ENCODE assay signal across 3 cellular contexts in genomic region chr14:104769324-104770071, GRCh38.
TF ChIP-seq lines count a peak whose summit lies in the region.

No MANE protein-coding gene starts in this region.

TF ChIP-seq in SK-N-SH, 30 proteins besides CTCF, POLR2A, EP300 and RAD21:
- TF ChIP-seq EZH2phosphoT487 (IDR thresholded peaks at IDR 0.05; ENCODE audit: borderline replicate concordance, low read depth) (no peak), ZBTB33 (IDR thresholded peaks at IDR 0.05; ENCODE audit: borderline replicate concordance, low read depth) (no peak), SMC3 (IDR thresholded peaks at IDR 0.05; ENCODE audit: low read depth, low read length) (no peak), RFX5 (IDR thresholded peaks at IDR 0.05; ENCODE audit: low read length) (no peak), FOXJ3 (CRISPR knock-in tag; IDR thresholded peaks at IDR 0.05) (no peak), JUND (IDR thresholded peaks at IDR 0.05) (no peak), TEAD4 (IDR thresholded peaks at IDR 0.05; ENCODE audit: borderline replicate concordance, insufficient read depth) (no peak)
- TF ChIP-seq, protein P1, sequence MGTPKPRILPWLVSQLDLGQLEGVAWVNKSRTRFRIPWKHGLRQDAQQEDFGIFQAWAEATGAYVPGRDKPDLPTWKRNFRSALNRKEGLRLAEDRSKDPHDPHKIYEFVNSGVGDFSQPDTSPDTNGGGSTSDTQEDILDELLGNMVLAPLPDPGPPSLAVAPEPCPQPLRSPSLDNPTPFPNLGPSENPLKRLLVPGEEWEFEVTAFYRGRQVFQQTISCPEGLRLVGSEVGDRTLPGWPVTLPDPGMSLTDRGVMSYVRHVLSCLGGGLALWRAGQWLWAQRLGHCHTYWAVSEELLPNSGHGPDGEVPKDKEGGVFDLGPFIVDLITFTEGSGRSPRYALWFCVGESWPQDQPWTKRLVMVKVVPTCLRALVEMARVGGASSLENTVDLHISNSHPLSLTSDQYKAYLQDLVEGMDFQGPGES (IDR thresholded peaks at IDR 0.05; ENCODE audit: low read depth, low read length): no peak
- TF ChIP-seq, protein P2, sequence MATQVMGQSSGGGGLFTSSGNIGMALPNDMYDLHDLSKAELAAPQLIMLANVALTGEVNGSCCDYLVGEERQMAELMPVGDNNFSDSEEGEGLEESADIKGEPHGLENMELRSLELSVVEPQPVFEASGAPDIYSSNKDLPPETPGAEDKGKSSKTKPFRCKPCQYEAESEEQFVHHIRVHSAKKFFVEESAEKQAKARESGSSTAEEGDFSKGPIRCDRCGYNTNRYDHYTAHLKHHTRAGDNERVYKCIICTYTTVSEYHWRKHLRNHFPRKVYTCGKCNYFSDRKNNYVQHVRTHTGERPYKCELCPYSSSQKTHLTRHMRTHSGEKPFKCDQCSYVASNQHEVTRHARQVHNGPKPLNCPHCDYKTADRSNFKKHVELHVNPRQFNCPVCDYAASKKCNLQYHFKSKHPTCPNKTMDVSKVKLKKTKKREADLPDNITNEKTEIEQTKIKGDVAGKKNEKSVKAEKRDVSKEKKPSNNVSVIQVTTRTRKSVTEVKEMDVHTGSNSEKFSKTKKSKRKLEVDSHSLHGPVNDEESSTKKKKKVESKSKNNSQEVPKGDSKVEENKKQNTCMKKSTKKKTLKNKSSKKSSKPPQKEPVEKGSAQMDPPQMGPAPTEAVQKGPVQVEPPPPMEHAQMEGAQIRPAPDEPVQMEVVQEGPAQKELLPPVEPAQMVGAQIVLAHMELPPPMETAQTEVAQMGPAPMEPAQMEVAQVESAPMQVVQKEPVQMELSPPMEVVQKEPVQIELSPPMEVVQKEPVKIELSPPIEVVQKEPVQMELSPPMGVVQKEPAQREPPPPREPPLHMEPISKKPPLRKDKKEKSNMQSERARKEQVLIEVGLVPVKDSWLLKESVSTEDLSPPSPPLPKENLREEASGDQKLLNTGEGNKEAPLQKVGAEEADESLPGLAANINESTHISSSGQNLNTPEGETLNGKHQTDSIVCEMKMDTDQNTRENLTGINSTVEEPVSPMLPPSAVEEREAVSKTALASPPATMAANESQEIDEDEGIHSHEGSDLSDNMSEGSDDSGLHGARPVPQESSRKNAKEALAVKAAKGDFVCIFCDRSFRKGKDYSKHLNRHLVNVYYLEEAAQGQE (IDR thresholded peaks at IDR 0.05; ENCODE audit: low read depth, low read length): no peak

TF ChIP-seq in SK-N-SH treated with all-trans-retinoic acid at 6 μM for 48 hours, 23 proteins besides CTCF, POLR2A, EP300 and RAD21:
- no peak for TF ChIP-seq ZFP30 (CRISPR knock-in tag; IDR thresholded peaks at IDR 0.05)
- no peak for TF ChIP-seq SNAI2 (CRISPR knock-in tag; IDR thresholded peaks at IDR 0.05)
- TF ChIP-seq ESRRG (CRISPR knock-in tag; IDR thresholded peaks at IDR 0.05): no peak
- TF ChIP-seq PPARA (CRISPR knock-in tag; IDR thresholded peaks at IDR 0.05; ENCODE audit: borderline replicate concordance): no peak
- no peak for TF ChIP-seq PATZ1 (CRISPR knock-in tag; IDR thresholded peaks at IDR 0.05; ENCODE audit: borderline replicate concordance)
- no peak for TF ChIP-seq CSDC2 (CRISPR knock-in tag; IDR thresholded peaks at IDR 0.05)
- no peak for TF ChIP-seq TCF4 (CRISPR knock-in tag; IDR thresholded peaks at IDR 0.05; ENCODE audit: borderline replicate concordance)
- no peak for TF ChIP-seq ZNF8 (CRISPR knock-in tag; IDR thresholded peaks at IDR 0.05)
- TF ChIP-seq, protein P3, sequence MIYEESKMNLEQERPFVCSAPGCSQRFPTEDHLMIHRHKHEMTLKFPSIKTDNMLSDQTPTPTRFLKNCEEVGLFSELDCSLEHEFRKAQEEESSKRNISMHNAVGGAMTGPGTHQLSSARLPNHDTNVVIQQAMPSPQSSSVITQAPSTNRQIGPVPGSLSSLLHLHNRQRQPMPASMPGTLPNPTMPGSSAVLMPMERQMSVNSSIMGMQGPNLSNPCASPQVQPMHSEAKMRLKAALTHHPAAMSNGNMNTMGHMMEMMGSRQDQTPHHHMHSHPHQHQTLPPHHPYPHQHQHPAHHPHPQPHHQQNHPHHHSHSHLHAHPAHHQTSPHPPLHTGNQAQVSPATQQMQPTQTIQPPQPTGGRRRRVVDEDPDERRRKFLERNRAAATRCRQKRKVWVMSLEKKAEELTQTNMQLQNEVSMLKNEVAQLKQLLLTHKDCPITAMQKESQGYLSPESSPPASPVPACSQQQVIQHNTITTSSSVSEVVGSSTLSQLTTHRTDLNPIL (CRISPR knock-in tag; IDR thresholded peaks at IDR 0.05; ENCODE audit: low read depth): no peak
- TF ChIP-seq POU6F1 (CRISPR knock-in tag; IDR thresholded peaks at IDR 0.05; ENCODE audit: borderline replicate concordance, low read depth): no peak
- no peak for TF ChIP-seq ZFP3 (CRISPR knock-in tag; IDR thresholded peaks at IDR 0.05)
- TF ChIP-seq TOX (CRISPR knock-in tag; IDR thresholded peaks at IDR 0.05; ENCODE audit: borderline replicate concordance): no peak
- TF ChIP-seq GLIS3 (CRISPR knock-in tag; IDR thresholded peaks at IDR 0.05): no peak
- no peak for TF ChIP-seq ARNTL (CRISPR knock-in tag; IDR thresholded peaks at IDR 0.05; ENCODE audit: borderline replicate concordance, low read depth)
- TF ChIP-seq CSRNP3 (CRISPR knock-in tag; IDR thresholded peaks at IDR 0.05): no peak
- no peak for TF ChIP-seq ZNF565 (CRISPR knock-in tag; conservative IDR thresholded peaks at IDR 0.05; ENCODE audit: low read depth)

TF ChIP-seq in GM12878, 131 proteins besides CTCF, POLR2A, EP300 and RAD21:
- TF ChIP-seq, protein P4, sequence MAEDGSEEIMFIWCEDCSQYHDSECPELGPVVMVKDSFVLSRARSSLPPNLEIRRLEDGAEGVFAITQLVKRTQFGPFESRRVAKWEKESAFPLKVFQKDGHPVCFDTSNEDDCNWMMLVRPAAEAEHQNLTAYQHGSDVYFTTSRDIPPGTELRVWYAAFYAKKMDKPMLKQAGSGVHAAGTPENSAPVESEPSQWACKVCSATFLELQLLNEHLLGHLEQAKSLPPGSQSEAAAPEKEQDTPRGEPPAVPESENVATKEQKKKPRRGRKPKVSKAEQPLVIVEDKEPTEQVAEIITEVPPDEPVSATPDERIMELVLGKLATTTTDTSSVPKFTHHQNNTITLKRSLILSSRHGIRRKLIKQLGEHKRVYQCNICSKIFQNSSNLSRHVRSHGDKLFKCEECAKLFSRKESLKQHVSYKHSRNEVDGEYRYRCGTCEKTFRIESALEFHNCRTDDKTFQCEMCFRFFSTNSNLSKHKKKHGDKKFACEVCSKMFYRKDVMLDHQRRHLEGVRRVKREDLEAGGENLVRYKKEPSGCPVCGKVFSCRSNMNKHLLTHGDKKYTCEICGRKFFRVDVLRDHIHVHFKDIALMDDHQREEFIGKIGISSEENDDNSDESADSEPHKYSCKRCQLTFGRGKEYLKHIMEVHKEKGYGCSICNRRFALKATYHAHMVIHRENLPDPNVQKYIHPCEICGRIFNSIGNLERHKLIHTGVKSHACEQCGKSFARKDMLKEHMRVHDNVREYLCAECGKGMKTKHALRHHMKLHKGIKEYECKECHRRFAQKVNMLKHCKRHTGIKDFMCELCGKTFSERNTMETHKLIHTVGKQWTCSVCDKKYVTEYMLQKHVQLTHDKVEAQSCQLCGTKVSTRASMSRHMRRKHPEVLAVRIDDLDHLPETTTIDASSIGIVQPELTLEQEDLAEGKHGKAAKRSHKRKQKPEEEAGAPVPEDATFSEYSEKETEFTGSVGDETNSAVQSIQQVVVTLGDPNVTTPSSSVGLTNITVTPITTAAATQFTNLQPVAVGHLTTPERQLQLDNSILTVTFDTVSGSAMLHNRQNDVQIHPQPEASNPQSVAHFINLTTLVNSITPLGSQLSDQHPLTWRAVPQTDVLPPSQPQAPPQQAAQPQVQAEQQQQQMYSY (CRISPR knock-in tag; IDR thresholded peaks at IDR 0.05): no peak
- TF ChIP-seq NFXL1 (IDR thresholded peaks at IDR 0.05; ENCODE audit: borderline replicate concordance): no peak
- TF ChIP-seq, protein P5, sequence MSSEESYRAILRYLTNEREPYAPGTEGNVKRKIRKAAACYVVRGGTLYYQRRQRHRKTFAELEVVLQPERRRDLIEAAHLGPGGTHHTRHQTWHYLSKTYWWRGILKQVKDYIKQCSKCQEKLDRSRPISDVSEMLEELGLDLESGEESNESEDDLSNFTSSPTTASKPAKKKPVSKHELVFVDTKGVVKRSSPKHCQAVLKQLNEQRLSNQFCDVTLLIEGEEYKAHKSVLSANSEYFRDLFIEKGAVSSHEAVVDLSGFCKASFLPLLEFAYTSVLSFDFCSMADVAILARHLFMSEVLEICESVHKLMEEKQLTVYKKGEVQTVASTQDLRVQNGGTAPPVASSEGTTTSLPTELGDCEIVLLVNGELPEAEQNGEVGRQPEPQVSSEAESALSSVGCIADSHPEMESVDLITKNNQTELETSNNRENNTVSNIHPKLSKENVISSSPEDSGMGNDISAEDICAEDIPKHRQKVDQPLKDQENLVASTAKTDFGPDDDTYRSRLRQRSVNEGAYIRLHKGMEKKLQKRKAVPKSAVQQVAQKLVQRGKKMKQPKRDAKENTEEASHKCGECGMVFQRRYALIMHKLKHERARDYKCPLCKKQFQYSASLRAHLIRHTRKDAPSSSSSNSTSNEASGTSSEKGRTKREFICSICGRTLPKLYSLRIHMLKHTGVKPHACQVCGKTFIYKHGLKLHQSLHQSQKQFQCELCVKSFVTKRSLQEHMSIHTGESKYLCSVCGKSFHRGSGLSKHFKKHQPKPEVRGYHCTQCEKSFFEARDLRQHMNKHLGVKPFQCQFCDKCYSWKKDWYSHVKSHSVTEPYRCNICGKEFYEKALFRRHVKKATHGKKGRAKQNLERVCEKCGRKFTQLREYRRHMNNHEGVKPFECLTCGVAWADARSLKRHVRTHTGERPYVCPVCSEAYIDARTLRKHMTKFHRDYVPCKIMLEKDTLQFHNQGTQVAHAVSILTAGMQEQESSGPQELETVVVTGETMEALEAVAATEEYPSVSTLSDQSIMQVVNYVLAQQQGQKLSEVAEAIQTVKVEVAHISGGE (CRISPR knock-in tag; IDR thresholded peaks at IDR 0.05): no peak
